ENCODE assay signal across 17 cellular contexts in the genomic region with DNA sequence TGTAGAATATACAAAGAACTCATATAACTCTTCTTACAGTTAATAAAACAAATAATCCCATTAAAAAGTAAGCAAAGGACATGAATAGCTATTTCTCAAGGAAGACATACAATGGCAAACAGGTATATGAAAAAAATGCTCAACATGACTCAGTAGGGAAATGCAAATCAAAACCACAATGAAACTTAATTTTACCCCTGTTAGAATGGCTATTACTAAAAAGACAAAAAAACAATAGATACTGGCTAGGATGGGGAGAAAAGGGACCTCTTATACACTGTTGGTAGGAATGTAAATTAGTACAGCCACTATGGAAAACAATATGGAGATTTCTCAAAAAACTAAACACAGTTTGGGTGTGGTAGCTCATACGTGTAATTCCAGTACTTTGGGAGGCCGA. TPM values are rescaled to one million over a fixed set of nuclear protein-coding genes. Genes with fewer than 3 reads are reported as not detected.
DNase-seq lines count a peak whose midpoint lies in the region; ATAC-seq and TF ChIP-seq lines count a peak whose summit lies in the region.
"Had no signal": no experiment of that assay in that cellular context is flagged by ENCODE, and none has a peak within 500 bp of the region (broad histone marks: within the 10 kb centered on the region; RNA-seq: fewer than 3 reads in every experiment).

No MANE protein-coding gene starts in this region.

- no peak overlapping the region for H3K27ac ChIP-seq in smooth muscle cell (ENCODE audit: low read depth)
- no peak overlapping the region for H3K27ac ChIP-seq in upper lobe of right lung
- H3K27ac ChIP-seq: epithelial cell of prostate, gastroesophageal sphincter, left ventricle myocardium inferior had no signal

- peaks cover 60% of the 10 kb centered on the region for H3K4me1 Mint-ChIP-seq in activated T-helper 17 cell treated with anti-CD3 and anti-CD28 coated beads, Interleukin-2, amount 50 U/mL, for 72 hours
- H3K4me1 Mint-ChIP-seq in stimulated activated naive CD8-positive, alpha-beta T cell treated with anti-CD3 and anti-CD28 coated beads, Interleukin-15, amount 100 ng/mL, for 72 hours, result peaks cover 61% of the 10 kb centered on the region
- H3K4me1 Mint-ChIP-seq: brain, H9 had no signal

- no peak for DNase-seq in activated naive CD4-positive, alpha-beta T cell treated with anti-CD3 and anti-CD28 coated beads, Interleukin-2, amount 50 U/mL, for 72 hours (ENCODE audit: low spot score in 2 of 2)
- no peak for DNase-seq in activated naive CD4-positive, alpha-beta T cell treated with Interleukin-2 at 50 U/mL for 16 hours
- no peak for DNase-seq in stimulated activated naive CD8-positive, alpha-beta T cell treated with anti-CD3 and anti-CD28 coated beads, Interleukin-15, amount 100 ng/mL, for 72 hours
- DNase-seq in smooth muscle cell (lab: John Stamatoyannopoulos, UW; ENCODE audit: unreplicated experiment) (no peak), upper lobe of right lung (no peak), SHP77 treated with DMSO at 0.1 percent for 48 hours (lab: John Stamatoyannopoulos, UW) (no peak)
- DNase-seq: activated naive CD4-positive, alpha-beta T cell; H9; left ventricle myocardium inferior; NCI-H1436 treated with DMSO at 0.1 percent for 48 hours; substantia nigra had no signal

- H3K4me3 ChIP-seq in smooth muscle cell (no peak overlapping the region), upper lobe of right lung (no peak overlapping the region)
- H3K4me3 ChIP-seq: gastroesophageal sphincter, left ventricle myocardium inferior had no signal

- peak overlapping the region; percentile 59 for H3K4me3 Mint-ChIP-seq in activated T-helper 17 cell treated with anti-CD3 and anti-CD28 coated beads, Interleukin-2, amount 50 U/mL, for 72 hours
- H3K4me3 Mint-ChIP-seq in stimulated activated naive CD8-positive, alpha-beta T cell treated with anti-CD3 and anti-CD28 coated beads, Interleukin-15, amount 100 ng/mL, for 72 hours, result no peak overlapping the region
- H3K4me3 Mint-ChIP-seq: brain, H9 had no signal

- peaks cover 50% of the 10 kb centered on the region for H3K79me2 ChIP-seq in smooth muscle cell (ENCODE audit: low read depth)

- intact Hi-C loops in upper lobe of right lung (cut with DNase I), result no loop called here

- TF ChIP-seq CTCF in smooth muscle cell (IDR thresholded peaks at IDR 0.05; ENCODE audit: borderline replicate concordance, insufficient read depth, poor library complexity, severe bottlenecking) (no peak), upper lobe of right lung (IDR thresholded peaks at IDR 0.05) (no peak)

- peaks cover 33% of the 10 kb centered on the region for H4K20me1 ChIP-seq in smooth muscle cell (ENCODE audit: low read depth)

- ATAC-seq in activated naive CD4-positive, alpha-beta T cell treated with anti-CD3 and anti-CD28 coated beads, Interleukin-2, amount 50 U/mL, for 72 hours, result peak; percentile 90
- ATAC-seq in HG02610 (IDR thresholded peaks at IDR 0.05; ENCODE audit: unreplicated experiment), result peak; percentile 59
- peak; percentile 86 for ATAC-seq in activated T-helper 17 cell treated with anti-CD3 and anti-CD28 coated beads, Interleukin-2, amount 50 U/mL, for 72 hours (replicated peaks)
- ATAC-seq in stimulated activated naive CD8-positive, alpha-beta T cell treated with anti-CD3 and anti-CD28 coated beads, Interleukin-15, amount 100 ng/mL, for 72 hours, result peak; percentile 96
- ATAC-seq in upper lobe of right lung, result no peak
- ATAC-seq: gastroesophageal sphincter, sciatic nerve had no signal

- H3K27ac Mint-ChIP-seq in activated naive CD4-positive, alpha-beta T cell treated with anti-CD3 and anti-CD28 coated beads, Interleukin-2, amount 50 U/mL, for 72 hours, result no peak overlapping the region
- H3K27ac Mint-ChIP-seq in activated T-helper 17 cell treated with anti-CD3 and anti-CD28 coated beads, Interleukin-2, amount 50 U/mL, for 72 hours, result peak overlapping the region; percentile 80
- no peak overlapping the region for H3K27ac Mint-ChIP-seq in stimulated activated naive CD8-positive, alpha-beta T cell treated with anti-CD3 and anti-CD28 coated beads, Interleukin-15, amount 100 ng/mL, for 72 hours
- H3K27ac Mint-ChIP-seq: brain, H9 had no signal

- H2AFZ ChIP-seq in smooth muscle cell (ENCODE audit: low read depth), result no peak overlapping the region

- H3F3A ChIP-seq in smooth muscle cell (ENCODE audit: low read depth), result no peaks in the 10 kb centered on the region

- H3K9me3 Mint-ChIP-seq in activated naive CD4-positive, alpha-beta T cell treated with anti-CD3 and anti-CD28 coated beads, Interleukin-2, amount 50 U/mL, for 72 hours, result peaks cover 13 to 18% of the 10 kb centered on the region in 2 donors
- H3K9me3 Mint-ChIP-seq in activated T-helper 17 cell treated with anti-CD3 and anti-CD28 coated beads, Interleukin-2, amount 50 U/mL, for 72 hours, result peaks cover 13% of the 10 kb centered on the region
- peaks cover 13 to 24% of the 10 kb centered on the region in 2 donors for H3K9me3 Mint-ChIP-seq in stimulated activated naive CD8-positive, alpha-beta T cell treated with anti-CD3 and anti-CD28 coated beads, Interleukin-15, amount 100 ng/mL, for 72 hours

- H3K36me3 ChIP-seq in smooth muscle cell (ENCODE audit: low read depth) (peaks cover 21% of the 10 kb centered on the region), upper lobe of right lung (peaks cover 5% of the 10 kb centered on the region)

- no peaks in the 10 kb centered on the region for H3K27me3 Mint-ChIP-seq in activated T-helper 17 cell treated with anti-CD3 and anti-CD28 coated beads, Interleukin-2, amount 50 U/mL, for 72 hours
- no peaks in the 10 kb centered on the region for H3K27me3 Mint-ChIP-seq in stimulated activated naive CD8-positive, alpha-beta T cell treated with anti-CD3 and anti-CD28 coated beads, Interleukin-15, amount 100 ng/mL, for 72 hours
- H3K27me3 Mint-ChIP-seq: brain had no signal

- H3K9me3 ChIP-seq in smooth muscle cell (replicated peaks; ENCODE audit: low read depth), result no peaks in the 10 kb centered on the region
- no peaks in the 10 kb centered on the region for H3K9me3 ChIP-seq in upper lobe of right lung

- no peak overlapping the region for H3K4me2 ChIP-seq in smooth muscle cell

- WGBS in smooth muscle cell (ENCODE audit: low lambda C conversion rate), result 94% methylated on average over 2 of the region's 2 CpGs

- H3K9ac ChIP-seq in smooth muscle cell (ENCODE audit: low read depth), result no peak overlapping the region

- no peaks in the 10 kb centered on the region for H3K4me1 ChIP-seq in smooth muscle cell (ENCODE audit: low read depth)
- no peaks in the 10 kb centered on the region for H3K4me1 ChIP-seq in upper lobe of right lung

- H3K36me3 Mint-ChIP-seq in activated naive CD4-positive, alpha-beta T cell treated with anti-CD3 and anti-CD28 coated beads, Interleukin-2, amount 50 U/mL, for 72 hours, result peaks cover 29 to 34% of the 10 kb centered on the region in 2 donors
- H3K36me3 Mint-ChIP-seq in activated T-helper 17 cell treated with anti-CD3 and anti-CD28 coated beads, Interleukin-2, amount 50 U/mL, for 72 hours (ENCODE audit: low read depth), result peaks cover 59% of the 10 kb centered on the region

- H3K27me3 ChIP-seq in smooth muscle cell (ENCODE audit: low read depth) (no peaks in the 10 kb centered on the region), upper lobe of right lung (no peaks in the 10 kb centered on the region)
- H3K27me3 ChIP-seq: gastroesophageal sphincter had no signal

RNA-seq across cellular contexts. Expression of a gene that starts 37.8 kb away (rescaled TPM):
- total RNA-seq in activated naive CD4-positive, alpha-beta T cell treated with anti-CD3 and anti-CD28 coated beads, Interleukin-2, amount 50 U/mL, for 72 hours, result 10 to 100 TPM; 21.9 to 22.3 TPM
- total RNA-seq in activated T-helper 17 cell treated with anti-CD3 and anti-CD28 coated beads, Interleukin-2, amount 50 U/mL, for 72 hours, result 10 to 100 TPM; 25.3 to 27.4 TPM
- 28.1 and 34.6 TPM in 2 replicates for total RNA-seq in smooth muscle cell
- polyA plus RNA-seq in smooth muscle cell, result 23.2 and 33.0 TPM in 2 replicates
- 32.6 TPM for total RNA-seq in upper lobe of right lung
